Comparison of ENCODE assay signal across 27 cellular contexts in genomic region chr1:241778117-241778516, GRCh38.
"Had no signal": no experiment of that assay in that cellular context is flagged by ENCODE, and none has a peak within 500 bp of the region (broad histone marks: within the 10 kb centered on the region; RNA-seq: fewer than 3 reads in every experiment).

No MANE protein-coding gene starts in this region.

- H3K79me2 ChIP-seq: hepatocyte had no signal

- DNase-seq: cortex of kidney; dermis blood vessel endothelial cell; dorsolateral prefrontal cortex; effector CD4-positive, alpha-beta T cell; effector CD8-positive, alpha-beta T cell; effector memory CD4-positive, alpha-beta T cell; effector memory CD8-positive, alpha-beta T cell; endodermal cell; erythroblast; esophagus squamous epithelium; foreskin fibroblast; foreskin keratinocyte; foreskin melanocyte; gastrocnemius medialis; glutamatergic neuron; head of caudate nucleus; heart left ventricle; heart right ventricle had no signal

- FAIRE-seq: colon, endometrium, endothelial cell of umbilical vein had no signal

- H3K4me1 ChIP-seq: esophagus muscularis mucosa, foreskin keratinocyte, gastrocnemius medialis, gastroesophageal sphincter, heart left ventricle, heart right ventricle had no signal

- H3K4me2 ChIP-seq: hepatocyte had no signal

- H3K27ac ChIP-seq: coronary artery, dorsolateral prefrontal cortex, epithelial cell of prostate, esophagus muscularis mucosa, esophagus squamous epithelium, foreskin keratinocyte, gastrocnemius medialis, gastroesophageal sphincter, heart left ventricle, heart right ventricle, hepatocyte had no signal

- H3K9me3 ChIP-seq: esophagus muscularis mucosa, esophagus squamous epithelium, gastrocnemius medialis, gastroesophageal sphincter, heart left ventricle, heart right ventricle had no signal

- H3K36me3 ChIP-seq: esophagus muscularis mucosa, esophagus squamous epithelium, gastrocnemius medialis, gastroesophageal sphincter, heart left ventricle, heart right ventricle had no signal

- ATAC-seq: effector memory CD8-positive, alpha-beta T cell; esophagus mucosa; foreskin keratinocyte; gastrocnemius medialis; gastroesophageal sphincter; heart left ventricle; heart right ventricle had no signal

- H3K27me3 ChIP-seq: esophagus muscularis mucosa, foreskin keratinocyte, gastrocnemius medialis, gastroesophageal sphincter, heart left ventricle, hepatocyte had no signal

- H3K4me3 ChIP-seq: coronary artery, dorsolateral prefrontal cortex, esophagus muscularis mucosa, esophagus squamous epithelium, gastrocnemius medialis, gastroesophageal sphincter, heart left ventricle, heart right ventricle, hepatocyte had no signal

- H2AFZ ChIP-seq: hepatocyte had no signal
